ENCODE assay signal across 31 cellular contexts in the genomic region with DNA sequence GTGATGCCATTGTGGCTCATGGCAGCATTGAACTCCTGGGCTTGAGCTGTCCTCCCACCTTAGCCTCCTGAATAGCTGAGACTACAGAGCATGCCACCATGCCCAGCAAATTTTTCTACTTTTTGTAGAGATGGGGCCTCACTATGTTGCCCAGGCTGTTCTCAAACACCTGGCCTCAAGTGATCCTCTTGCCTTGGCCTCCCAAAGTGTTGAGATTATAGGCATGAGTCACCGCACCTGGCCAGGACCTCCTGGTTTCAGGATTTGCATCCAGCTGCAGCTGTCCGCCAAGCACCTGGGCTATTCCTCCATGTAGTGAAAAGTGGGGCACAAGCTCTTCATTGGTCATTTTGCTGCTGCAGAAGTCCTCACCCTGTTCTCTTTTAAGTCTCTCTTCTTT.
"Had no signal": no experiment of that assay in that cellular context is flagged by ENCODE, and none has a peak within 500 bp of the region (broad histone marks: within the 10 kb centered on the region; RNA-seq: fewer than 3 reads in every experiment).

No MANE protein-coding gene starts in this region.

- DNase-seq: Karpas-422, MM.1S, NCI-H1092, NCI-H1105, NCI-H1417 treated with DMSO at 0.1 percent for 48 hours, NCI-H1436 treated with DMSO at 0.1 percent for 48 hours, NCI-H1694 treated with DMSO at 0.1 percent for 48 hours, NCI-H187 treated with DMSO at 0.1 percent for 48 hours, NCI-H2029, NCI-H2081 treated with DMSO at 0.1 percent for 48 hours, NCI-H2107, NCI-H2171, NCI-H226, NCI-H446 treated with DMSO at 0.1 percent for 48 hours, NCI-H510A, NCI-H524, NCI-H526, NCI-H69, NCI-H748 treated with DMSO at 0.1 percent for 48 hours, NCI-H82, PC-9, SHP77, SIG-M5, SJCRH30 had no signal

- H2AFZ ChIP-seq: PC-9 had no signal

- H3K27ac ChIP-seq: KMS-11, PC-9, RWPE1, SJCRH30, SK-N-MC had no signal

- ATAC-seq: Panc1, Right ventricle myocardium inferior, SK-N-SH treated with all-trans-retinoic acid at 6 μM for 48 hours had no signal

- H3K4me1 ChIP-seq: SJCRH30 had no signal

- H3K4me3 ChIP-seq: PC-9, SJCRH30, SK-N-MC had no signal

- H3K9me3 ChIP-seq: SJCRH30 had no signal

- FAIRE-seq: RCC 7860 had no signal

- H3K27me3 ChIP-seq: SJCRH30 had no signal

- H3K9ac ChIP-seq: KMS-11 had no signal

- H3K36me3 ChIP-seq: SJCRH30 had no signal

- H3K4me2 ChIP-seq: KMS-11, PC-9 had no signal
